In the genomic region with DNA sequence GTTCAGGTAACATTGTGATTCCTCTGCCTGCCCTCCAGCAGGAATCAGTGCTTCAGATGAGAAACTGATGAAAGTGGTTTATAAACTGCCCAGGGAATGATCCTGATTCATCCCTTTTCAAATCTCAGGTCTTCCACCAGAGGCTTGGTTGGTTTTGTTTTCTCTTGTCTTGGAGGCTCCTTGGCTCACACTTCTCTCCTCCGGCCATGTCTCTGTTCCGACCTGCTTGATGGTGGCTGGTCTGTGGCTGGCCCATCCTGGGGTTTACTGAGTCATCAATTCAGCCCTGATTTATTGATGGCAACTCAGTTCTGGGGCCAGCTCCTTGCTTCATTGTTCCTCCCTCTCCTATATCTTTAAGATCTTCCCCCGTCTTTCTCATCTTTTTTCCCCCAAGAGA, we compare ENCODE assay signal across 22 cellular contexts. TPM values are rescaled to one million over a fixed set of nuclear protein-coding genes. Genes with fewer than 3 reads are reported as not detected.
DNase-seq lines count a peak whose midpoint lies in the region; ATAC-seq and TF ChIP-seq lines count a peak whose summit lies in the region.
"Had no signal": no experiment of that assay in that cellular context is flagged by ENCODE, and none has a peak within 500 bp of the region (broad histone marks: within the 10 kb centered on the region; RNA-seq: fewer than 3 reads in every experiment).

No MANE protein-coding gene starts in this region.

- no peak overlapping the region for H3K4me3 Mint-ChIP-seq in H9
- H3K4me3 Mint-ChIP-seq in HFFc6, result no peak overlapping the region
- H3K4me3 Mint-ChIP-seq: CD8-positive, alpha-beta memory T cell had no signal

- H3K27ac ChIP-seq in H9 (ENCODE audit: insufficient read length, low read depth, low read length) (no peak overlapping the region), mammary epithelial cell (ENCODE audit: insufficient read depth, low read depth, low read length) (peak overlapping the region; percentile 59), foreskin keratinocyte (peak overlapping the region; percentile 58), osteoblast (ENCODE audit: low read depth, low read length) (no peak overlapping the region)
- H3K27ac ChIP-seq: C4-2B, KMS-11 had no signal

- H3K9ac ChIP-seq in H9 (ENCODE audit: extremely low read depth, insufficient read length, low read length) (no peak overlapping the region), mammary epithelial cell (ENCODE audit: insufficient read depth, low read length) (peak overlapping the region; percentile 11)
- H3K9ac ChIP-seq: KMS-11 had no signal

- BruUV-seq in mammary epithelial cell (replicated peaks; lab: Mats Ljungman, UMichigan), result no TSS peak

- TF ChIP-seq CTCF in H9 (conservative IDR thresholded peaks at IDR 0.05) (no peak), mammary epithelial cell (conservative IDR thresholded peaks at IDR 0.05 in 1 of 2, IDR thresholded peaks at IDR 0.05 in 1 of 2; ENCODE audit: extremely low read depth in 1 of 2, insufficient read depth in 1 of 2, low read depth in 1 of 2, low read length in 2 of 2) (peak in 1 of 2 donors; percentile 11), foreskin keratinocyte (conservative IDR thresholded peaks at IDR 0.05) (no peak), osteoblast (IDR thresholded peaks at IDR 0.05; ENCODE audit: extremely low read depth, low read depth, low read length) (no peak), HFFc6 (IDR thresholded peaks at IDR 0.05) (no peak)

- no peak overlapping the region for H2BK5ac ChIP-seq in H9 (ENCODE audit: insufficient read length, low read length)

- H3K27me3 ChIP-seq in H9 (ENCODE audit: insufficient read depth, low read length) (no peaks in the 10 kb centered on the region), mammary epithelial cell (ENCODE audit: insufficient read depth, low read length) (no peaks in the 10 kb centered on the region), foreskin keratinocyte (no peaks in the 10 kb centered on the region), osteoblast (ENCODE audit: insufficient read depth, low read length) (peaks cover 6% of the 10 kb centered on the region)

- CTCF ChIA-PET in mammary epithelial cell (lab: Charles Lee; ENCODE audit: low non-redundant PET), result no interaction called here

- intact Hi-C loops in mammary epithelial cell (cut with micrococcal nuclease), result no loop called here

- H3K27ac Mint-ChIP-seq in H9 (0 out of 7 replicates have a peak overlapping the region, but pooled peaks of 1 of the 3 experiments have one; percentile 0), HFFc6 (no peak overlapping the region)
- H3K27ac Mint-ChIP-seq: CD8-positive, alpha-beta memory T cell had no signal

- H3K23me2 ChIP-seq in H9 (ENCODE audit: insufficient read length, low read depth, low read length, poor library complexity, severe bottlenecking), result no peaks in the 10 kb centered on the region

- H2AK5ac ChIP-seq in H9 (ENCODE audit: insufficient read length, low read length), result no peak overlapping the region

- H3K9me3 ChIP-seq in H9 (ENCODE audit: control insufficient read depth, low read depth, low read length) (no peaks in the 10 kb centered on the region), mammary epithelial cell (replicated peaks; ENCODE audit: insufficient read depth, low read length) (no peaks in the 10 kb centered on the region), osteoblast (ENCODE audit: low read depth, low read length) (no peaks in the 10 kb centered on the region)

- no CpG with 5 or more reads among the region's 3 CpGs for WGBS in H9 (ENCODE audit: extremely low coverage, insufficient read length, low lambda C conversion rate)
- 4% methylated on average over 3 of the region's 3 CpGs for WGBS in mammary epithelial cell (ENCODE audit: low coverage, missing lambda C conversion rate)

- H3K79me2 ChIP-seq in H9 (ENCODE audit: insufficient read depth, low read length) (no peaks in the 10 kb centered on the region), mammary epithelial cell (ENCODE audit: insufficient read depth, low read length) (no peaks in the 10 kb centered on the region), osteoblast (ENCODE audit: insufficient read depth, low read length) (no peaks in the 10 kb centered on the region)

- H2BK15ac ChIP-seq in H9 (ENCODE audit: low read depth, low read length), result no peak overlapping the region

- no peak overlapping the region for H3T11ph ChIP-seq in H9 (ENCODE audit: low read length)

- in situ Hi-C loops in mammary epithelial cell (cut with MboI; ENCODE audit: low sequenced_read_pairs in 2 of 2), result no loop called here

- peaks cover 10 to 31% of the 10 kb centered on the region in 2 experiments for H3K4me1 Mint-ChIP-seq in H9
- no peaks in the 10 kb centered on the region for H3K4me1 Mint-ChIP-seq in HFFc6 (ENCODE audit: low read depth)
- H3K4me1 Mint-ChIP-seq: CD8-positive, alpha-beta memory T cell had no signal

- H3K4me2 ChIP-seq in H9 (ENCODE audit: insufficient read depth, insufficient read length, low read length), result no peak overlapping the region
- H3K4me2 ChIP-seq in mammary epithelial cell (ENCODE audit: insufficient read depth, low read depth, low read length), result peak overlapping the region; percentile 6
- no peak overlapping the region for H3K4me2 ChIP-seq in osteoblast (ENCODE audit: insufficient read depth, low read length)
- H3K4me2 ChIP-seq: KMS-11 had no signal

- H4K8ac ChIP-seq in H9 (replicated peaks; ENCODE audit: insufficient read length, low read depth, low read length), result no peak overlapping the region

- peaks cover 7% of the 10 kb centered on the region for H3K27me3 Mint-ChIP-seq in H9 (ENCODE audit: low read depth)
- peaks cover 51% of the 10 kb centered on the region for H3K27me3 Mint-ChIP-seq in HFFc6 (ENCODE audit: insufficient read depth)

- no peaks in the 10 kb centered on the region for H3K79me1 ChIP-seq in H9 (ENCODE audit: insufficient read depth, low read depth, low read length, poor library complexity, severe bottlenecking)

- H3K4me1 ChIP-seq in H9 (ENCODE audit: insufficient read depth, low read length) (no peaks in the 10 kb centered on the region), mammary epithelial cell (ENCODE audit: insufficient read depth, low read length) (peaks cover 20% of the 10 kb centered on the region), foreskin keratinocyte (peaks cover 21% of the 10 kb centered on the region), osteoblast (ENCODE audit: insufficient read depth, low read length) (no peaks in the 10 kb centered on the region)

- H3K14ac ChIP-seq in H9 (ENCODE audit: insufficient read depth, low read length), result no peak overlapping the region

- no peak for DNase-seq in H9
- DNase-seq in mammary epithelial cell, result peak; percentile 89
- DNase-seq in foreskin keratinocyte, result peak; percentile 68 to 86
- peak; percentile 53 for DNase-seq in osteoblast (ENCODE audit: insufficient read length, low spot score, missing footprints)
- no peak for DNase-seq in HFFc6
- no peak for DNase-seq in pons (ENCODE audit: low spot score)
- DNase-seq: CD8-positive, alpha-beta memory T cell; GDM1; H7; MV-4-11; NCI-H1105 treated with DMSO at 0.1 percent for 48 hours; NCI-H1694; NCI-H2081; NCI-H446; NCI-H526; PC-3; RPMI8226 had no signal

- no peak overlapping the region for H4K5ac ChIP-seq in H9 (ENCODE audit: insufficient read length, low read depth, low read length)

- dilution Hi-C loops in mammary epithelial cell (cut with HindIII; ENCODE audit: low sequenced_read_pairs), result no loop called here

- no peak overlapping the region for H3K23ac ChIP-seq in H9 (ENCODE audit: insufficient read length, low read depth, low read length)

- no peaks in the 10 kb centered on the region for H3K36me3 ChIP-seq in mammary epithelial cell (ENCODE audit: insufficient read depth, low read length)
- no peaks in the 10 kb centered on the region for H3K36me3 ChIP-seq in osteoblast (ENCODE audit: insufficient read depth, low read length)

- no peak overlapping the region for H3K4ac ChIP-seq in H9 (ENCODE audit: low read depth, low read length)

- ATAC-seq in foreskin keratinocyte (peak; percentile 68), HG02610 (IDR thresholded peaks at IDR 0.05; ENCODE audit: unreplicated experiment) (no peak), GM21786 (IDR thresholded peaks at IDR 0.05; ENCODE audit: unreplicated experiment) (no peak)
- ATAC-seq: PC-3, SK-N-SH treated with all-trans-retinoic acid at 6 μM for 48 hours had no signal

- H2AFZ ChIP-seq in H9 (ENCODE audit: low read length), result no peak overlapping the region
- H2AFZ ChIP-seq in mammary epithelial cell (ENCODE audit: low read depth, low read length), result peak overlapping the region; percentile 66
- no peak overlapping the region for H2AFZ ChIP-seq in osteoblast (ENCODE audit: low read length)

- H4K20me1 ChIP-seq in H9 (ENCODE audit: control insufficient read depth, insufficient read depth, insufficient read length), result no peaks in the 10 kb centered on the region
- H4K20me1 ChIP-seq in mammary epithelial cell (ENCODE audit: insufficient read depth, low read length), result no peaks in the 10 kb centered on the region
- H4K20me1 ChIP-seq in osteoblast (ENCODE audit: insufficient read depth, low read length), result no peaks in the 10 kb centered on the region

- H2BK12ac ChIP-seq in H9 (ENCODE audit: insufficient read length, low read depth, low read length), result peak overlapping the region; percentile 74

- H3K18ac ChIP-seq in H9 (ENCODE audit: insufficient read length, low read depth, low read length), result no peak overlapping the region

- H3K9me3 Mint-ChIP-seq in H9 (no peaks in the 10 kb centered on the region), HFFc6 (no peaks in the 10 kb centered on the region)
- H3K9me3 Mint-ChIP-seq: CD8-positive, alpha-beta memory T cell had no signal

- H4K91ac ChIP-seq in H9 (ENCODE audit: insufficient read length, low read depth, low read length), result no peak overlapping the region

- H3K4me3 ChIP-seq in mammary epithelial cell (replicated peaks in 1 of 3; ENCODE audit: insufficient read depth in 1 of 3, low read depth in 2 of 3, low read length in 3 of 3) (no peak overlapping the region), osteoblast (ENCODE audit: insufficient read depth, low read length) (no peak overlapping the region)

- no peak overlapping the region for H2BK20ac ChIP-seq in H9 (ENCODE audit: low read depth, low read length, poor library complexity, severe bottlenecking)

- no peak overlapping the region for H3K56ac ChIP-seq in H9 (ENCODE audit: insufficient read length, low read depth, low read length)

- no peaks in the 10 kb centered on the region; a peak in 1 of 7 replicates for H3K36me3 Mint-ChIP-seq in H9 (ENCODE audit: insufficient read depth in 1 of 3, low read depth in 3 of 3)
- no peaks in the 10 kb centered on the region for H3K36me3 Mint-ChIP-seq in HFFc6 (ENCODE audit: low read depth)
- H3K36me3 Mint-ChIP-seq: CD8-positive, alpha-beta memory T cell had no signal

- H2BK120ac ChIP-seq in H9 (ENCODE audit: low read depth, low read length, poor library complexity, severe bottlenecking), result no peak overlapping the region

RNA-seq across cellular contexts. Expression of gene SLC2A1, which starts 56.6 kb away (rescaled TPM):
- total RNA-seq in H9 (2021) (186 and 187 TPM in 2 replicates), mammary epithelial cell (100 to 1,000 TPM; 471 to 738 TPM), foreskin keratinocyte (204 and 209 TPM in 2 replicates), osteoblast (28.3 and 43.4 TPM in 2 replicates)
- polyA plus RNA-seq in mammary epithelial cell (404 TPM), foreskin keratinocyte (178 and 182 TPM in 2 replicates)
- polyA minus RNA-seq in mammary epithelial cell, result 456 TPM
- 100 to 1,000 TPM in 4 of 6 experiments, 10 to 100 TPM in 2; 89.7 to 174 (median 105) TPM for total RNA-seq in HFFc6 (2021; fragmentation: NEBNext Ultra II Directional; extraction: Animal tissue kit (Norgen Biotek cat#: 25700))

Comparison
In these comparisons a context has a peak if more than half of its experiments do, and no peak if none do; other contexts are left out.
1. DNase-seq: peak in mammary epithelial cell (single experiment), foreskin keratinocyte (2 of 2) and osteoblast (single experiment); none in H9 (single experiment), HFFc6 (single experiment) and pons (single experiment).
2. H3K27ac ChIP-seq: peak in mammary epithelial cell (single experiment) and foreskin keratinocyte (single experiment); none in H9 (single experiment) and osteoblast (single experiment).